Comparison of ENCODE assay signal across 9 cellular contexts in genomic region chr4:187380181-187380581, GRCh38.
DNase-seq lines count a peak whose midpoint lies in the region; ATAC-seq, FAIRE-seq and TF ChIP-seq lines count a peak whose summit lies in the region.
"Had no signal": no experiment of that assay in that cellular context is flagged by ENCODE, and none has a peak within 500 bp of the region (broad histone marks: within the 10 kb centered on the region; RNA-seq: fewer than 3 reads in every experiment).

No MANE protein-coding gene starts in this region.

- peaks cover 11% of the 10 kb centered on the region for H3K9me3 Mint-ChIP-seq in activated CD8-positive, alpha-beta memory T cell treated with anti-CD3 and anti-CD28 coated beads, Interleukin-2, amount 10 ng/mL, durations not matched to agents 7 days and 5 days (ENCODE audit: low read depth)

- H4K20me1 ChIP-seq in Karpas-422 (ENCODE audit: insufficient read depth, low read depth, low read length) (no peaks in the 10 kb centered on the region), keratinocyte (ENCODE audit: control insufficient read depth, extremely low read depth, insufficient read depth, low read length) (no peaks in the 10 kb centered on the region)

- no peak overlapping the region for H3K4me3 ChIP-seq in BJ (ENCODE audit: low read depth, low read length)
- H3K4me3 ChIP-seq in Karpas-422 (ENCODE audit: low read length): no peak overlapping the region
- no peak overlapping the region for H3K4me3 ChIP-seq in keratinocyte (ENCODE audit: control insufficient read depth in 2 of 3, extremely low read depth in 1 of 3, insufficient read depth in 2 of 3, low read depth in 1 of 3, low read length in 3 of 3)
- H3K4me3 ChIP-seq in right atrium auricular region: no peak overlapping the region

- TF ChIP-seq CTCF in BJ (IDR thresholded peaks at IDR 0.05; ENCODE audit: insufficient read depth, low read depth, low read length) (peak; percentile 27; the same call in 1 of the 2 replicates), VCaP (conservative IDR thresholded peaks at IDR 0.05) (peak; percentile 25; the same call in 1 of the 2 replicates), keratinocyte (optimal IDR thresholded peaks at IDR 0.05 in 1 of 3, IDR thresholded peaks at IDR 0.05 in 1 of 3, conservative IDR thresholded peaks at IDR 0.05 in 1 of 3; ENCODE audit: extremely low read depth in 1 of 3, insufficient read depth in 2 of 3, low read length in 3 of 3) (peak; percentile 50 to 74 (median 73)), right atrium auricular region (IDR thresholded peaks at IDR 0.05) (no peak)

- no peaks in the 10 kb centered on the region for H3K9me3 ChIP-seq in Karpas-422 (ENCODE audit: low read length)
- H3K9me3 ChIP-seq in keratinocyte (ENCODE audit: control insufficient read depth, low read depth, low read length): no peaks in the 10 kb centered on the region
- no peaks in the 10 kb centered on the region for H3K9me3 ChIP-seq in T-helper 17 cell (ENCODE audit: control insufficient read depth, low read length, poor library complexity, severe bottlenecking)
- H3K9me3 ChIP-seq in right atrium auricular region: no peaks in the 10 kb centered on the region

- dilution Hi-C loops in keratinocyte (cut with MboI; ENCODE audit: extremely low pct_ligation_motif_present, low sequenced_read_pairs): no loop called here

- H3K27ac ChIP-seq in Karpas-422 (ENCODE audit: low read length) (no peak overlapping the region), VCaP (no peak overlapping the region), keratinocyte (ENCODE audit: control insufficient read depth, insufficient read depth, low read length) (no peak overlapping the region), right atrium auricular region (no peak overlapping the region)

- H2AFZ ChIP-seq in Karpas-422 (ENCODE audit: low read length) (no peak overlapping the region), keratinocyte (ENCODE audit: control insufficient read depth, low read length) (no peak overlapping the region)

- no peak overlapping the region for H3K4me3 Mint-ChIP-seq in T-helper 17 cell
- H3K4me3 Mint-ChIP-seq in activated CD8-positive, alpha-beta memory T cell treated with anti-CD3 and anti-CD28 coated beads, Interleukin-2, amount 10 ng/mL, durations not matched to agents 7 days and 5 days: no peak overlapping the region

- no peaks in the 10 kb centered on the region for H3K36me3 Mint-ChIP-seq in T-helper 17 cell (ENCODE audit: low read depth)
- H3K36me3 Mint-ChIP-seq in activated CD8-positive, alpha-beta memory T cell treated with anti-CD3 and anti-CD28 coated beads, Interleukin-2, amount 10 ng/mL, durations not matched to agents 7 days and 5 days: no peaks in the 10 kb centered on the region

- no peaks in the 10 kb centered on the region for H3K27me3 ChIP-seq in BJ (ENCODE audit: control insufficient read depth, insufficient read depth, low read length)
- no peaks in the 10 kb centered on the region for H3K27me3 ChIP-seq in Karpas-422 (ENCODE audit: low read length)
- H3K27me3 ChIP-seq in keratinocyte (ENCODE audit: control insufficient read depth, extremely low read depth, insufficient read depth, low read length): no peaks in the 10 kb centered on the region
- H3K27me3 ChIP-seq in right atrium auricular region: no peaks in the 10 kb centered on the region

- no peak overlapping the region for H3K4me2 ChIP-seq in Karpas-422 (ENCODE audit: low read depth, low read length, poor library complexity, severe bottlenecking)
- no peak overlapping the region for H3K4me2 ChIP-seq in keratinocyte (ENCODE audit: control insufficient read depth, extremely low read depth, insufficient read depth, low read depth, low read length)

- H3K27ac Mint-ChIP-seq in T-helper 17 cell: no peak overlapping the region
- no peak overlapping the region for H3K27ac Mint-ChIP-seq in activated CD8-positive, alpha-beta memory T cell treated with anti-CD3 and anti-CD28 coated beads, Interleukin-2, amount 10 ng/mL, durations not matched to agents 7 days and 5 days
- H3K27ac Mint-ChIP-seq: activated T-helper 2 cell treated with anti-CD3 and anti-CD28 coated beads, Interferon-gamma antibody, Interleukin-2, Interleukin-4, amounts not matched to agents 10 μg/mL and 5 μg/mL and 100 μg/mL, durations not matched to agents 14 hours and 24 hours and 36 hours had no signal

- H3K79me2 ChIP-seq in Karpas-422 (ENCODE audit: low read length) (no peaks in the 10 kb centered on the region), keratinocyte (ENCODE audit: control insufficient read depth, insufficient read depth, low read length) (no peaks in the 10 kb centered on the region)

- ATAC-seq in T-helper 17 cell (no peak), GM21381 (IDR thresholded peaks at IDR 0.05; ENCODE audit: unreplicated experiment) (no peak)
- ATAC-seq in activated CD8-positive, alpha-beta memory T cell treated with anti-CD3 and anti-CD28 coated beads, Interleukin-2, amount 10 ng/mL, durations not matched to agents 7 days and 5 days: no peak

- H3K9me2 ChIP-seq in Karpas-422 (replicated peaks; ENCODE audit: insufficient read depth, low read length): no peaks in the 10 kb centered on the region

- no peak for DNase-seq in BJ (ENCODE audit: low read depth)
- peak; percentile 63 for DNase-seq in Karpas-422
- no peak for DNase-seq in keratinocyte (ENCODE audit: low read depth, low spot score)
- DNase-seq in T-helper 17 cell: no peak
- DNase-seq in right atrium auricular region (ENCODE audit: low spot score): no peak
- DNase-seq in activated CD8-positive, alpha-beta memory T cell treated with anti-CD3 and anti-CD28 coated beads, Interleukin-2, amount 10 ng/mL, durations not matched to agents 7 days and 5 days: no peak

- no peaks in the 10 kb centered on the region for H3K4me1 Mint-ChIP-seq in T-helper 17 cell
- H3K4me1 Mint-ChIP-seq in activated CD8-positive, alpha-beta memory T cell treated with anti-CD3 and anti-CD28 coated beads, Interleukin-2, amount 10 ng/mL, durations not matched to agents 7 days and 5 days: no peaks in the 10 kb centered on the region

- FAIRE-seq in keratinocyte (lab: Jason Lieb, UNC): no peak

- no peaks in the 10 kb centered on the region for H3K27me3 Mint-ChIP-seq in T-helper 17 cell
- H3K27me3 Mint-ChIP-seq in activated CD8-positive, alpha-beta memory T cell treated with anti-CD3 and anti-CD28 coated beads, Interleukin-2, amount 10 ng/mL, durations not matched to agents 7 days and 5 days: no peaks in the 10 kb centered on the region

- H3K9me1 ChIP-seq in keratinocyte (ENCODE audit: control insufficient read depth, extremely low read depth, insufficient read depth, low read length): no peaks in the 10 kb centered on the region

- CTCF ChIA-PET in BJ (lab: Yijun Ruan, JAX): interaction anchor here (0.6 to 1.3 kb wide), 3 partner anchors 12 to 16 kb away, joined by 3 to 4 read pairs (median 3); no protein-coding TSS in a partner anchor
- CTCF ChIA-PET in activated CD8-positive, alpha-beta memory T cell treated with anti-CD3 and anti-CD28 coated beads, Interleukin-2, amount 10 ng/mL, durations not matched to agents 7 days and 5 days (lab: Charles Lee): no interaction called here

- H3K9ac ChIP-seq in Karpas-422 (ENCODE audit: low read length) (no peak overlapping the region), keratinocyte (ENCODE audit: control insufficient read depth, extremely low read depth, insufficient read depth, low read length) (no peak overlapping the region)

- POLR2A ChIA-PET in BJ (lab: Charles Lee): interaction anchor here (0.6 kb wide), 1 partner anchor 615 kb away, joined by 3 read pairs; no protein-coding TSS in a partner anchor

- H3K4me1 ChIP-seq in Karpas-422 (ENCODE audit: low read length) (no peaks in the 10 kb centered on the region), keratinocyte (ENCODE audit: control insufficient read depth, extremely low read depth, insufficient read depth, low read length) (no peaks in the 10 kb centered on the region), right atrium auricular region (no peaks in the 10 kb centered on the region)

- H3K36me3 ChIP-seq in BJ (ENCODE audit: control insufficient read depth, insufficient read depth, low read length) (no peaks in the 10 kb centered on the region), Karpas-422 (ENCODE audit: insufficient read depth, low read length) (no peaks in the 10 kb centered on the region), keratinocyte (ENCODE audit: control insufficient read depth in 2 of 2, extremely low read depth in 1 of 2, insufficient read depth in 2 of 2, low read length in 2 of 2) (no peaks in the 10 kb centered on the region), right atrium auricular region (no peaks in the 10 kb centered on the region)

Comparison
In these comparisons a context has a peak if more than half of its experiments do, and no peak if none do; other contexts are left out.
1. CTCF ChIP-seq: peak in BJ (single experiment), VCaP (single experiment) and keratinocyte (3 of 3); none in right atrium auricular region (0 of 2).